7 cellular contexts compared by ENCODE assay signal in the genomic region with DNA sequence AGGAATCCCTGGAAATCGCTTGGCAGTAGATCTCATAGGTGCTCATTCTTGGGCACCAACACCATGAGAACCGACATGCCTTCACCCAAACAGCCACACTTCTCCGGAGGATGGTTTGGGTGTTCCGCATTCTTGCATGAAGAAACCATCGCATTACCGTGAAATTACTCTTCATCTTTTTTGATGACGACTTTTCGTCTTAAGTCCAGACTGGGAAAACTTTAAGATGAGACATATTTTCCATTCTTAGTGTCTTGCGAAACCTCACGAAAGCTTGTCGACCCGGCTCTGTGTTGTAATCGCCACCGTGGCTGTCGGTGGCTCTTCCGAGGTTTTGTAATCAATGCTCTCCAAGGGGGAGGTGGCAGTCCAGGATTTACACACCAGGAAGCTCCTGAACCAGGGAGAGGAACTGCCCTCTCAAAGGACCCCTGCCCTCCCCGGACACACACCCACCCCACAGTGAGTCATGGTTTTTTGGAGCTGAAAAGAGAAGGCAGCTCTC.
DNase-seq lines count a peak whose midpoint lies in the region; ATAC-seq and TF ChIP-seq lines count a peak whose summit lies in the region.

No MANE protein-coding gene starts in this region.

- TF ChIP-seq POLR2A in erythroblast (IDR thresholded peaks at IDR 0.05; ENCODE audit: low read length), result no peak

- ATAC-seq in HG03521 (IDR thresholded peaks at IDR 0.05; ENCODE audit: unreplicated experiment) (no peak), GM18520 (IDR thresholded peaks at IDR 0.05; ENCODE audit: unreplicated experiment) (no peak)

- DNase-seq in HCEC 1CT (peak; percentile 96), SIG-M5 treated with dmso at 0.1 percent for 504 hours (lab: John Stamatoyannopoulos, UW; ENCODE audit: unreplicated experiment) (peak; percentile 92), erythroblast (lab: John Stamatoyannopoulos, UW) (peak; percentile 36 to 62), pons (ENCODE audit: low spot score) (peak; percentile 61), DMS53 (lab: John Stamatoyannopoulos, UW) (no peak)
